In genomic region chr16:68194263-68194662, GRCh38 we compare ENCODE assay signal across 19 cellular contexts. TPM values are rescaled to one million over a fixed set of nuclear protein-coding genes. Genes with fewer than 3 reads are reported as not detected.
DNase-seq lines count a peak whose midpoint lies in the region; ATAC-seq and TF ChIP-seq lines count a peak whose summit lies in the region.
"Had no signal": no experiment of that assay in that cellular context is flagged by ENCODE, and none has a peak within 500 bp of the region (broad histone marks: within the 10 kb centered on the region; RNA-seq: fewer than 3 reads in every experiment).

No MANE protein-coding gene starts in this region.

- H3K9me3 Mint-ChIP-seq in stimulated activated naive CD8-positive, alpha-beta T cell treated with anti-CD3 and anti-CD28 coated beads, Interleukin-15, Interleukin-2, amounts not matched to agents 100 ng/mL and 50 ng/mL, for 24 hours: no peaks in the 10 kb centered on the region
- no peaks in the 10 kb centered on the region for H3K9me3 Mint-ChIP-seq in memory B cell
- no peaks in the 10 kb centered on the region for H3K9me3 Mint-ChIP-seq in activated CD4-positive, alpha-beta T cell treated with anti-CD3 and anti-CD28 coated beads, Interleukin-2, amount 10 ng/mL, durations not matched to agents 7 days and 5 days
- H3K9me3 Mint-ChIP-seq: H9 had no signal

- H3K9me2 ChIP-seq in OCI-LY1 (ENCODE audit: low read depth, low read length): no peaks in the 10 kb centered on the region; the same call in 1 of the 2 replicates

- H3K27me3 Mint-ChIP-seq in stimulated activated naive CD8-positive, alpha-beta T cell treated with anti-CD3 and anti-CD28 coated beads, Interleukin-15, Interleukin-2, amounts not matched to agents 100 ng/mL and 50 ng/mL, for 24 hours: no peaks in the 10 kb centered on the region
- no peaks in the 10 kb centered on the region for H3K27me3 Mint-ChIP-seq in memory B cell
- no peaks in the 10 kb centered on the region for H3K27me3 Mint-ChIP-seq in activated CD4-positive, alpha-beta T cell treated with anti-CD3 and anti-CD28 coated beads, Interleukin-2, amount 10 ng/mL, durations not matched to agents 7 days and 5 days
- H3K27me3 Mint-ChIP-seq: CD4-positive, alpha-beta memory T cell had no signal

- no peak for DNase-seq in stimulated activated naive CD8-positive, alpha-beta T cell treated with anti-CD3 and anti-CD28 coated beads, Interleukin-15, Interleukin-2, amounts not matched to agents 100 U/mL and 50 U/mL, for 24 hours
- DNase-seq in memory B cell (ENCODE audit: low spot score in 2 of 2) (no peak), T1000 (lab: John Stamatoyannopoulos, UW) (no peak)
- DNase-seq in activated effector memory CD4-positive, alpha-beta T cell treated with Interleukin-2 at 50 U/mL for 16 hours: no peak
- DNase-seq in activated CD4-positive, alpha-beta T cell treated with anti-CD3 and anti-CD28 coated beads, Interleukin-2, amount 10 ng/mL, durations not matched to agents 7 days and 5 days: no peak
- DNase-seq: ACHN; CD4-positive, alpha-beta memory T cell; GF-D8; H9; Kasumi-1; NCI-H1417 treated with DMSO at 0.1 percent for 48 hours; NCI-H2029; NCI-H524 treated with DMSO at 0.1 percent for 48 hours; NK-92 treated with Interleukin-12 subunit alpha and Interleukin-12 subunit beta, amount 100 ng/mL, for 24 hours had no signal

- no peak for TF ChIP-seq CTCF in OCI-LY1 (IDR thresholded peaks at IDR 0.05; ENCODE audit: low read length)

- H3K27me3 ChIP-seq in OCI-LY1 (ENCODE audit: insufficient read depth, low read length): no peaks in the 10 kb centered on the region
- H3K27me3 ChIP-seq: SJSA1 had no signal

- H3K9ac ChIP-seq in OCI-LY1 (ENCODE audit: low read length): no peak overlapping the region

- POLR2A ChIA-PET in activated CD4-positive, alpha-beta T cell treated with anti-CD3 and anti-CD28 coated beads, Interleukin-2, amount 10 ng/mL, durations not matched to agents 7 days and 5 days (lab: Charles Lee): no interaction called here

- H3K36me3 ChIP-seq in OCI-LY1 (ENCODE audit: insufficient read depth, low read length): peaks cover 26% of the 10 kb centered on the region

- no peak overlapping the region for H2AFZ ChIP-seq in OCI-LY1 (ENCODE audit: low read length)

- H3K4me2 ChIP-seq in OCI-LY1 (ENCODE audit: low read length): no peak overlapping the region

- no peaks in the 10 kb centered on the region for H3F3A ChIP-seq in OCI-LY1 (ENCODE audit: insufficient read depth, low read length)

- peak overlapping the region; percentile 18 for H3K27ac Mint-ChIP-seq in stimulated activated naive CD8-positive, alpha-beta T cell treated with anti-CD3 and anti-CD28 coated beads, Interleukin-15, Interleukin-2, amounts not matched to agents 100 ng/mL and 50 ng/mL, for 24 hours
- peak overlapping the region; percentile 75 for H3K27ac Mint-ChIP-seq in memory B cell
- H3K27ac Mint-ChIP-seq in activated CD4-positive, alpha-beta T cell treated with anti-CD3 and anti-CD28 coated beads, Interleukin-2, amount 10 ng/mL, durations not matched to agents 7 days and 5 days: no peak overlapping the region
- H3K27ac Mint-ChIP-seq: H9 had no signal

- H3K4me3 ChIP-seq in OCI-LY1 (ENCODE audit: low read depth, low read length, poor library complexity, severe bottlenecking): no peak overlapping the region
- H3K4me3 ChIP-seq: SJSA1 had no signal

- H4K20me1 ChIP-seq in OCI-LY1 (ENCODE audit: insufficient read depth, low read length): no peaks in the 10 kb centered on the region

- H3K4me1 ChIP-seq in OCI-LY1 (ENCODE audit: insufficient read depth, low read length, severe bottlenecking): peaks cover 12% of the 10 kb centered on the region
- H3K4me1 ChIP-seq: SJSA1 had no signal

- no peak overlapping the region for H3K4me3 Mint-ChIP-seq in stimulated activated naive CD8-positive, alpha-beta T cell treated with anti-CD3 and anti-CD28 coated beads, Interleukin-15, Interleukin-2, amounts not matched to agents 100 ng/mL and 50 ng/mL, for 24 hours
- peak overlapping the region; percentile 8 for H3K4me3 Mint-ChIP-seq in memory B cell
- H3K4me3 Mint-ChIP-seq in activated CD4-positive, alpha-beta T cell treated with anti-CD3 and anti-CD28 coated beads, Interleukin-2, amount 10 ng/mL, durations not matched to agents 7 days and 5 days: no peak overlapping the region
- H3K4me3 Mint-ChIP-seq: CD4-positive, alpha-beta memory T cell; H9 had no signal

- no peak for ATAC-seq in stimulated activated naive CD8-positive, alpha-beta T cell treated with anti-CD3 and anti-CD28 coated beads, Interleukin-15, Interleukin-2, amounts not matched to agents 100 U/mL and 50 U/mL, for 24 hours
- peak; percentile 67 for ATAC-seq in memory B cell (ENCODE audit: low read depth)
- no peak for ATAC-seq in HG03439 (IDR thresholded peaks at IDR 0.05; ENCODE audit: unreplicated experiment)

- H3K9me3 ChIP-seq in OCI-LY1 (ENCODE audit: low read length): no peaks in the 10 kb centered on the region
- H3K9me3 ChIP-seq: SJSA1 had no signal

- no peaks in the 10 kb centered on the region for H3K79me2 ChIP-seq in OCI-LY1 (ENCODE audit: insufficient read depth, low read length)

- peaks cover 32% of the 10 kb centered on the region for H3K36me3 Mint-ChIP-seq in stimulated activated naive CD8-positive, alpha-beta T cell treated with anti-CD3 and anti-CD28 coated beads, Interleukin-15, Interleukin-2, amounts not matched to agents 100 ng/mL and 50 ng/mL, for 24 hours (ENCODE audit: low read depth)
- H3K36me3 Mint-ChIP-seq in memory B cell: peaks cover 21% of the 10 kb centered on the region
- H3K36me3 Mint-ChIP-seq in activated CD4-positive, alpha-beta T cell treated with anti-CD3 and anti-CD28 coated beads, Interleukin-2, amount 10 ng/mL, durations not matched to agents 7 days and 5 days (ENCODE audit: low read depth): peaks cover 31% of the 10 kb centered on the region

- CTCF ChIA-PET in activated CD4-positive, alpha-beta T cell treated with anti-CD3 and anti-CD28 coated beads, Interleukin-2, amount 10 ng/mL, durations not matched to agents 7 days and 5 days (lab: Charles Lee): interaction anchor here (0.8 to 1.4 kb wide), 2 partner anchors 18 to 40 kb away, joined by 3 read pairs; no protein-coding TSS in a partner anchor

- H3K4me1 Mint-ChIP-seq in stimulated activated naive CD8-positive, alpha-beta T cell treated with anti-CD3 and anti-CD28 coated beads, Interleukin-15, Interleukin-2, amounts not matched to agents 100 ng/mL and 50 ng/mL, for 24 hours (ENCODE audit: low read depth): peaks cover 7% of the 10 kb centered on the region
- peaks cover 15% of the 10 kb centered on the region for H3K4me1 Mint-ChIP-seq in memory B cell
- H3K4me1 Mint-ChIP-seq in activated CD4-positive, alpha-beta T cell treated with anti-CD3 and anti-CD28 coated beads, Interleukin-2, amount 10 ng/mL, durations not matched to agents 7 days and 5 days: peaks cover 2% of the 10 kb centered on the region
- H3K4me1 Mint-ChIP-seq: H9 had no signal

- H3K27ac ChIP-seq in OCI-LY1 (ENCODE audit: low read depth, low read length, poor library complexity, severe bottlenecking): peak overlapping the region; percentile 40
- H3K27ac ChIP-seq: RWPE1, SJSA1 had no signal

RNA-seq across cellular contexts. Expression of gene ESRP2, which starts 41.7 kb away (rescaled TPM):
- under 1 TPM in 1 of 2 experiments, not detected in 1; 0.08 TPM for total RNA-seq in activated CD4-positive, alpha-beta T cell treated with anti-CD3 and anti-CD28 coated beads, Interleukin-2, amount 10 ng/mL, durations not matched to agents 7 days and 5 days

RNA-seq across cellular contexts. Expression of gene PLA2G15, which starts 50.9 kb away (rescaled TPM):
- total RNA-seq in activated CD4-positive, alpha-beta T cell treated with anti-CD3 and anti-CD28 coated beads, Interleukin-2, amount 10 ng/mL, durations not matched to agents 7 days and 5 days: 10 to 100 TPM in 1 of 2 experiments, 1 to 10 TPM in 1; 8.4 to 10.1 TPM
